31 cellular contexts compared by ENCODE assay signal in the genomic region with DNA sequence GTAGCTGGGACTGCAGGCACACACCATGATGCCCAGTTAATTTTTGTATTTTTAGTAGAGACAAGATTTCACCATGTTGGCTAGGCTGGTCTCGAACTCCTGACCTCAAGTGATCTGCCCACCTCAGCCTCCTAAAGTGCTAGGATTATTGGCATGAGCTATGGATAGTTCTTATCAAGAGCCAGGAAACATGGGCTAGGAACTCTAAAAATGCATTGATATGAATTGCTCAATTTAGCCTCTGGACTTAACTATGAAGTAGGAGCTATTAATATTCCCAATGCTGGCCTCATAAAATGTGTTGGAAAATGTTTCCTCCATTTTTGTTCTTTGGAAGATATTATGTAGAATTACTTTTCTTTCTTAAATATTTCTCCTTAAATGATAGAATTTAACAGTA.
"Had no signal": no experiment of that assay in that cellular context is flagged by ENCODE, and none has a peak within 500 bp of the region (broad histone marks: within the 10 kb centered on the region; RNA-seq: fewer than 3 reads in every experiment).

No MANE protein-coding gene starts in this region.

- ATAC-seq: natural killer cell; psoas muscle; right cardiac atrium; right lobe of liver; stimulated activated memory B cell treated with anti-CD40 and anti-IgM and Interleukin-4, amounts not matched to agents 10 μg/mL and 1 μg/mL and 100 μg/mL, for 72 hours; stimulated activated naive CD8-positive, alpha-beta T cell treated with anti-CD3 and anti-CD28 coated beads, Interleukin-15, amount 100 ng/mL, for 72 hours; stimulated activated naive CD8-positive, alpha-beta T cell treated with anti-CD3 and anti-CD28 coated beads, Interleukin-15, Interleukin-2, amounts not matched to agents 100 U/mL and 50 U/mL, for 24 hours; upper lobe of right lung had no signal

- DNase-seq: natural killer cell; occipital lobe; ovary; posterior cingulate gyrus; psoas muscle; right cardiac atrium; right lobe of liver; sigmoid colon; spleen; stimulated activated CD4-positive, alpha-beta T cell treated with anti-CD3 and anti-CD28 coated beads, Interleukin-12 subunit alpha, Interleukin-12 subunit beta, amount 100 ng/mL, for 4 hours; stimulated activated CD4-positive, alpha-beta T cell treated with anti-CD3 and anti-CD28 coated beads, Interleukin-1b, Interleukin-23, amount 100 ng/mL, for 48 hours; stimulated activated CD4-positive, alpha-beta T cell treated with anti-CD3 and anti-CD28 coated beads, Interleukin-4, amount 100 ng/mL, for 1 hour; stimulated activated CD4-positive, alpha-beta T cell treated with anti-CD3 and anti-CD28 coated beads, Interleukin-4, amount 100 ng/mL, for 4 hours; stimulated activated CD8-positive, alpha-beta memory T cell treated with anti-CD3 and anti-CD28 coated beads, Interleukin-4, amount 100 ng/mL, for 48 hours; stimulated activated naive CD4-positive, alpha-beta T cell; stimulated activated naive CD8-positive, alpha-beta T cell treated with anti-CD3 and anti-CD28 coated beads, Interleukin-15, amount 100 ng/mL, for 72 hours; stimulated activated naive CD8-positive, alpha-beta T cell treated with anti-CD3 and anti-CD28 coated beads, Interleukin-15, Interleukin-2, amounts not matched to agents 100 U/mL and 50 U/mL, for 24 hours; substantia nigra; testis; tibial artery; transverse colon; upper lobe of right lung had no signal

- H3K9me3 Mint-ChIP-seq: type B pancreatic cell had no signal

- H3K27ac Mint-ChIP-seq: natural killer cell; nephron; neural progenitor cell; progenitor cell of endocrine pancreas; stimulated activated memory B cell treated with anti-CD40 and anti-IgM and Interleukin-4, amounts not matched to agents 10 μg/mL and 1 μg/mL and 100 μg/mL, for 72 hours; stimulated activated naive CD8-positive, alpha-beta T cell treated with anti-CD3 and anti-CD28 coated beads, Interleukin-15, amount 100 ng/mL, for 72 hours; type B pancreatic cell had no signal

- H3K4me3 ChIP-seq: neural progenitor cell, ovary, psoas muscle, right lobe of liver, sigmoid colon, skin epidermis, smooth muscle cell, spleen, suprapubic skin, testis, tibial artery, transverse colon, upper lobe of right lung, vagina had no signal

- H3K27me3 Mint-ChIP-seq: stimulated activated memory B cell treated with anti-CD40 and anti-IgM and Interleukin-4, amounts not matched to agents 10 μg/mL and 1 μg/mL and 100 μg/mL, for 72 hours; stimulated activated naive CD8-positive, alpha-beta T cell treated with anti-CD3 and anti-CD28 coated beads, Interleukin-15, amount 100 ng/mL, for 72 hours had no signal

- H3K4me1 Mint-ChIP-seq: natural killer cell; nephron; stimulated activated memory B cell treated with anti-CD40 and anti-IgM and Interleukin-4, amounts not matched to agents 10 μg/mL and 1 μg/mL and 100 μg/mL, for 72 hours; stimulated activated naive CD8-positive, alpha-beta T cell treated with anti-CD3 and anti-CD28 coated beads, Interleukin-15, amount 100 ng/mL, for 72 hours had no signal

- H3K36me3 Mint-ChIP-seq: natural killer cell; neural progenitor cell; stimulated activated memory B cell treated with anti-CD40 and anti-IgM and Interleukin-4, amounts not matched to agents 10 μg/mL and 1 μg/mL and 100 μg/mL, for 72 hours; type B pancreatic cell had no signal

- H3K4me3 Mint-ChIP-seq: natural killer cell; nephron; neural progenitor cell; stimulated activated memory B cell treated with anti-CD40 and anti-IgM and Interleukin-4, amounts not matched to agents 10 μg/mL and 1 μg/mL and 100 μg/mL, for 72 hours; stimulated activated naive CD8-positive, alpha-beta T cell treated with anti-CD3 and anti-CD28 coated beads, Interleukin-15, amount 100 ng/mL, for 72 hours; type B pancreatic cell had no signal
